Comparison of ENCODE assay signal across 19 cellular contexts in the genomic region with DNA sequence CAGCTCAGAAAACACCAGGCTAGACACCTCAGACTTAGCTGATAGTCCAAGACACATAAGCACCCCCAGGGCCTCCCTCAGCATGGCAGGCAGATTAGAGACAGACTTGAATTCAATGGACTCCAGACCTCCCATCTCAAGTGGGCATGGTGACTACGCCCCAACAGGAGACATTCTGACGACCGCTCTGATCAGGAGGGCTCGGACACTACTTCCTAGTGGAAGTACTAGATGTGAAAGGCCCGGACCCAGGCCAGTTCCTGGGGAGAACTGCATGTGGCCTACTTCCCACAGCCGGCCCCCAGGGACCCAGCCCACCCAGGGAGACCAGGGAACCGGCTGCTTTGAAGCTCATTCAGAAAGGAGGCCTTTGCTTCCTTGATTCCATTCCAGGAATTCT. TPM values are rescaled to one million over a fixed set of nuclear protein-coding genes. Genes with fewer than 3 reads are reported as not detected.
A peak's percentile ranks its signal among the peaks of the same experiment; 100 is the strongest.
DNase-seq lines count a peak whose midpoint lies in the region; ATAC-seq and TF ChIP-seq lines count a peak whose summit lies in the region.
"Had no signal": no experiment of that assay in that cellular context is flagged by ENCODE, and none has a peak within 500 bp of the region (broad histone marks: within the 10 kb centered on the region; RNA-seq: fewer than 3 reads in every experiment).

No MANE protein-coding gene starts in this region.

- no peaks in the 10 kb centered on the region for H3K9me3 ChIP-seq in heart left ventricle
- H3K9me3 ChIP-seq in prostate gland: no peaks in the 10 kb centered on the region
- no peaks in the 10 kb centered on the region for H3K9me3 ChIP-seq in uterus
- H3K9me3 ChIP-seq: HAP-1 had no signal

- TF ChIP-seq CTCF in heart left ventricle (IDR thresholded peaks at IDR 0.05) (no peak), glutamatergic neuron (IDR thresholded peaks at IDR 0.05; ENCODE audit: partially characterized antibody, unreplicated experiment) (no peak), prostate gland (IDR thresholded peaks at IDR 0.05) (no peak), uterus (IDR thresholded peaks at IDR 0.05) (no peak), GM10248 (IDR thresholded peaks at IDR 0.05; ENCODE audit: control extremely low read depth, extremely low read depth, low read depth, missing control alignments) (no peak)

- CTCF ChIA-PET in GM10248 (lab: Yijun Ruan, JAX): interaction anchor here (0.7 to 4.3 kb wide), 6 partner anchors 7 to 136 kb away, joined by 3 to 24 read pairs (median 14); a partner anchor contains a TSS

- intact Hi-C loops in heart left ventricle (cut with DNase I) (no loop called here), Right ventricle myocardium superior (cut with DNase I) (no loop called here), prostate gland (cut with DNase I) (no loop called here), uterus (cut with DNase I; ENCODE audit: low total_unique reads) (no loop called here)

- H3K4me1 ChIP-seq in heart left ventricle: peaks cover 0 to 36% (median 13%) of the 10 kb centered on the region in 12 donors
- peaks cover 3% of the 10 kb centered on the region for H3K4me1 ChIP-seq in prostate gland (replicated peaks)
- no peaks in the 10 kb centered on the region for H3K4me1 ChIP-seq in uterus
- H3K4me1 ChIP-seq: HAP-1 had no signal

- ATAC-seq in heart left ventricle (no peak), Right ventricle myocardium superior (ENCODE audit: poor library complexity) (no peak), esophagus mucosa (no peak)
- ATAC-seq: PC-3 had no signal

- H3K36me3 Mint-ChIP-seq in glutamatergic neuron (ENCODE audit: unreplicated experiment): no peaks in the 10 kb centered on the region

- POLR2A ChIA-PET in GM10248 (lab: Yijun Ruan, JAX): no interaction called here

- H3K27ac Mint-ChIP-seq in glutamatergic neuron (ENCODE audit: unreplicated experiment): no peak overlapping the region
- H3K27ac Mint-ChIP-seq: B cell had no signal

- H3K9me3 Mint-ChIP-seq in glutamatergic neuron (ENCODE audit: unreplicated experiment): no peaks in the 10 kb centered on the region
- H3K9me3 Mint-ChIP-seq: CD4-positive, CD25-positive, alpha-beta regulatory T cell had no signal

- 70 to 79% (median 77%) methylated on average over 6 to 7 of the region's 7 CpGs for WGBS in heart left ventricle, 4 donors
- WGBS in prostate gland: 82% methylated on average over 7 of the region's 7 CpGs

- H3K27ac ChIP-seq in heart left ventricle (peak overlapping the region in 7 of 12 donors; percentile 3 to 51 (median 43)), prostate gland (peak overlapping the region; percentile 65 to 73), uterus (peak overlapping the region; percentile 39 to 52)

- H3K27me3 ChIP-seq in heart left ventricle (no peaks in the 10 kb centered on the region), prostate gland (replicated peaks; ENCODE audit: insufficient read depth) (no peaks in the 10 kb centered on the region), uterus (no peaks in the 10 kb centered on the region)

- H3K27me3 Mint-ChIP-seq in glutamatergic neuron (ENCODE audit: unreplicated experiment): peaks cover 6% of the 10 kb centered on the region
- H3K27me3 Mint-ChIP-seq: B cell; CD4-positive, CD25-positive, alpha-beta regulatory T cell had no signal

- no peak for TF ChIP-seq POLR2A in heart left ventricle (IDR thresholded peaks at IDR 0.05)
- no peak for TF ChIP-seq POLR2A in prostate gland (IDR thresholded peaks at IDR 0.05)
- no peak for TF ChIP-seq POLR2A in uterus (IDR thresholded peaks at IDR 0.05)

- peak in 1 of 5 donors; percentile 13 for DNase-seq in heart left ventricle
- no peak for DNase-seq in Right ventricle myocardium superior
- DNase-seq in glutamatergic neuron: no peak
- no peak for DNase-seq in prostate gland (ENCODE audit: low spot score)
- DNase-seq in uterus: no peak
- no peak for DNase-seq in GM10248 (ENCODE audit: extremely low spot score)
- DNase-seq: CD4-positive, CD25-positive, alpha-beta regulatory T cell; COR-L47; DMS 273 treated with DMSO at 0.1 percent for 48 hours; IMR-90; NCI-H1417 treated with DMSO at 0.1 percent for 48 hours; NCI-H187 treated with DMSO at 0.1 percent for 48 hours; NCI-H2227 treated with DMSO at 0.1 percent for 48 hours; NCI-H510A treated with DMSO at 0.1 percent for 48 hours; PC-3; RPMI8226 had no signal

- H3K4me1 Mint-ChIP-seq in glutamatergic neuron (ENCODE audit: low read depth, unreplicated experiment): no peaks in the 10 kb centered on the region
- H3K4me1 Mint-ChIP-seq: CD4-positive, CD25-positive, alpha-beta regulatory T cell had no signal

- H3K4me3 Mint-ChIP-seq in glutamatergic neuron (ENCODE audit: unreplicated experiment): peak overlapping the region; percentile 11
- H3K4me3 Mint-ChIP-seq: B cell; CD4-positive, CD25-positive, alpha-beta regulatory T cell had no signal

- H3K4me3 ChIP-seq in heart left ventricle (no peak overlapping the region), prostate gland (no peak overlapping the region), uterus (no peak overlapping the region)
- H3K4me3 ChIP-seq: HAP-1 had no signal

- H3K36me3 ChIP-seq in heart left ventricle (peaks cover 0 to 2% (median 0%) of the 10 kb centered on the region in 9 donors), prostate gland (no peaks in the 10 kb centered on the region), uterus (no peaks in the 10 kb centered on the region)

RNA-seq across cellular contexts. Expression of a gene that starts 16.9 kb away (rescaled TPM):
- total RNA-seq in heart left ventricle: 1 to 10 TPM in 7 of 9 donors, under 1 TPM in 2; 0.66 to 5.2 (median 1.4) TPM
- polyA plus RNA-seq in heart left ventricle: 1 to 10 TPM in 1 of 2 donors, under 1 TPM in 1; 0.50 to 3.0 TPM
- 1.5 TPM for total RNA-seq in Right ventricle myocardium superior
- total RNA-seq in glutamatergic neuron (ENCODE audit: unreplicated experiment): 3.2 TPM
- 1 to 10 TPM; 2.5 to 5.3 TPM for total RNA-seq in prostate gland
- total RNA-seq in uterus: 1 to 10 TPM in 3 of 4 donors, not detected in 1; 1.1 to 4.8 (median 4.7) TPM
- 8.4 TPM for total RNA-seq in esophagus mucosa
